ENCODE assay signal across 8 cellular contexts in the genomic region with DNA sequence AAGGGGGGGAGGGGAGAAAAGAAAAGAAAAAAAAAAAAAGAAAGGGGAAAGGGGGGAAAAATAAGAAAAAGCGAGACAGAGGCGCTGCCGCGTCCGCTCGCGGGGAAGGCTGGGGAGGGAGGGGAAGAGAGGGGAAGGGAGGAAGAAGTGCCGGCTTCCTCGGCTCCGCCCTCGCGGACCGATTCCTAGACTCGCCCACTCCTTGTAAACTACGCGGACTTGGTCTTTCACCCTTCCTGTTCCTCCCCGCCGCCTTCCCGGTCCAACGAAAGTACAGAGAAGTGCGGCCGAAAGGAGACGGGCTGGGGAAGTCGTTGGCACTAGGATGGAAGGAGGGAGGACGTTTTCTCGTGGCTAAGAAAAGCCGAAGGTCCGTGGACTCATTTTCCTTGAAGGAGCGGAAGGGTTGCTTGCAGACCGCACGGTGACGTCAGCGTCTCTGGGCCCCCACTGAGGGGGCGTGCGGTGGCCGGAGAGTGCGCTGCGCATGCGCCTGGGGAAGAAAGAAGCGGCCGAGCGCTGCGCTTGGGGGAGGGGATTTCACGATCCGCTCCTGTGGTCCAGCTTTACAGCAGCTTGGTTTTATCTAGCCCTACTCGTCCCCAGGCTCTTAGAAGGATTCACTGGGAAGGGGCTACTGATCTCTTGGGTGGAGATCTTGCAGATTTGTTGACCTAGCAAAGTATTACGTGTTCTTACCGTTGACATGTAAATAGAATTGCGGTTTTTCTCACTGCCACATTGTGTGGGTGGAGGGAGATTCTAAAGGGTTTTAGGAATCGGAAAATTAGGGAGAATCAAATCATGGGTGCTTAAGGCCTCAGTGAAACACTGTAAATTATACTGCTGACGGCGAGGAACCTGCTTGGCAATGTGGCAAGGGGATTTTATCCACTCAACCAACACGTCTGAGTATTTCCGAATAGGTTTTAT. TPM values are rescaled to one million over a fixed set of nuclear protein-coding genes. Genes with fewer than 3 reads are reported as not detected.
DNase-seq lines count a peak whose midpoint lies in the region; ATAC-seq and TF ChIP-seq lines count a peak whose summit lies in the region.

A gene with protein sequence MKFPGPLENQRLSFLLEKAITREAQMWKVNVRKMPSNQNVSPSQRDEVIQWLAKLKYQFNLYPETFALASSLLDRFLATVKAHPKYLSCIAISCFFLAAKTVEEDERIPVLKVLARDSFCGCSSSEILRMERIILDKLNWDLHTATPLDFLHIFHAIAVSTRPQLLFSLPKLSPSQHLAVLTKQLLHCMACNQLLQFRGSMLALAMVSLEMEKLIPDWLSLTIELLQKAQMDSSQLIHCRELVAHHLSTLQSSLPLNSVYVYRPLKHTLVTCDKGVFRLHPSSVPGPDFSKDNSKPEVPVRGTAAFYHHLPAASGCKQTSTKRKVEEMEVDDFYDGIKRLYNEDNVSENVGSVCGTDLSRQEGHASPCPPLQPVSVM (minus strand): TSS at position 121 of the 933 bp plus-strand sequence. CDS start 9,627 bp downstream, outside the sequence.

- H3K27me3 ChIP-seq in WERI-Rb-1 (ENCODE audit: insufficient read depth, low read depth, severe bottlenecking): no peaks in the 10 kb centered on the region
- no peaks in the 10 kb centered on the region for H3K27me3 ChIP-seq in breast epithelium

- intact Hi-C loops in breast epithelium (cut with DNase I; ENCODE audit: low total_unique reads): loop anchor here (2.0 kb wide), 2 partner anchors 81 to 561 kb away; a partner anchor contains a TSS

- H3K27ac ChIP-seq in WERI-Rb-1 (peak within 1 kb of the TSS; percentile 98), breast epithelium (peak within 1 kb of the TSS; percentile 100), skin epidermis (peak within 1 kb of the TSS; percentile 95 to 100 (median 99))

- in situ Hi-C loops in ACHN (cut with HindIII; ENCODE audit: low pct_ligation_motif_present, low pct_unique_long_range_greater_than_20kb, low sequenced_read_pairs): loop anchor here (25.0 kb wide), 1 partner anchor 111 kb away; no protein-coding TSS in a partner anchor

- H3K9me3 ChIP-seq in WERI-Rb-1 (ENCODE audit: severe bottlenecking): peaks cover 3% of the 10 kb centered on the region
- H3K9me3 ChIP-seq in breast epithelium: no peaks in the 10 kb centered on the region
- H3K9me3 ChIP-seq in iPS-18c (ENCODE audit: control insufficient read depth, insufficient read depth, low read length): no peaks in the 10 kb centered on the region

- ATAC-seq in GM18907 (IDR thresholded peaks at IDR 0.05; ENCODE audit: unreplicated experiment): peak; percentile 70
- peak; percentile 60 for ATAC-seq in HG03139 (IDR thresholded peaks at IDR 0.05; ENCODE audit: unreplicated experiment)

- peaks cover 0 to 16% of the 10 kb centered on the region in 2 donors for H3K4me1 ChIP-seq in breast epithelium

- TF ChIP-seq POLR2A in breast epithelium (IDR thresholded peaks at IDR 0.05): peak; percentile 81

- H3K36me3 ChIP-seq in WERI-Rb-1: no peaks in the 10 kb centered on the region; the same call in 1 of the 2 replicates
- no peaks in the 10 kb centered on the region for H3K36me3 ChIP-seq in breast epithelium

- DNase-seq in ACHN: peak; percentile 92
- DNase-seq in NCI-H2227 (lab: John Stamatoyannopoulos, UW; ENCODE audit: unreplicated experiment): peak; percentile 95
- peak; percentile 97 for DNase-seq in WERI-Rb-1
- DNase-seq in breast epithelium (ENCODE audit: low spot score in 2 of 2): peak; percentile 94 to 95

- H3K4me3 ChIP-seq in WERI-Rb-1 (ENCODE audit: low read depth, low read length) (peak within 1 kb of the TSS; percentile 88), breast epithelium (peak within 1 kb of the TSS; percentile 96 to 97 (median 97)), iPS-18c (ENCODE audit: insufficient read depth, low read depth, low read length) (peak within 1 kb of the TSS; percentile 100), skin epidermis (peak within 1 kb of the TSS; percentile 66 to 97 (median 94))

- TF ChIP-seq CTCF in WERI-Rb-1 (IDR thresholded peaks at IDR 0.05; ENCODE audit: low read depth, low read length) (no peak), breast epithelium (IDR thresholded peaks at IDR 0.05) (no peak)

RNA-seq across cellular contexts. Expression of the gene that starts here (rescaled TPM):
- total RNA-seq in breast epithelium: 100 to 1,000 TPM; 267 to 346 (median 271) TPM

Comparison
In these comparisons a context has a peak if more than half of its experiments do, and no peak if none do; other contexts are left out.
1. Peak in every context shown above with its lines: DNase-seq, ATAC-seq, H3K4me3 ChIP-seq and H3K27ac ChIP-seq.